8 cellular contexts compared by ENCODE assay signal in the genomic region with DNA sequence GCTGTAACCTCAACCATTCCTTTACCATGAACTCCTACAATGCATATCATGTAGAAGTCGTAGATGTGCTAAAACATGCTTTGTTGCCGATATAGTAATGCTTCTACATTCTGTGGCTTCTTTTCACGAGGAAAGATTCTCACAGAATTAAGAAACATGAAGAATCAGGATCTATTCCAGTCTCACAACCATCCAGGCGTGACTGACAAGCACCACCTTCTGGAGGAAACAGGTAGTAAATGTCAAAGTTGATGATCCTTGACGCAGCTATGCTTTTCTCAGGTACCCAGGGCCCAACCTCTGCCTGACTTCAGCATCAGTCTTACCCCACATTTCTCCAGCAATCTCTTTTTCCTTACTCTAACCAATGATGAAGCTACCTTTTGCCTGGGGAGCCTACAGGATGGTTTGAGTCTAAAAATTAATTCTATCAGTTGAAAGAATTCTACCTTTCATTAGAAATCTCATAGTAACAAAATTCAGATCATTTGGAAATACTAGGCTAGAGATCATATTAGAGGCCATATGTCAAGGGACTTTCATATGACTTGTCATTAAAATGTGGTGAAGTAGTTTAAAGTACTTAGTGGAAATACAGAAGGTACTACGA.
A peak's percentile ranks its signal among the peaks of the same experiment; 100 is the strongest.
DNase-seq lines count a peak whose midpoint lies in the region; ATAC-seq and TF ChIP-seq lines count a peak whose summit lies in the region.

No MANE protein-coding gene starts in this region.

- CTCF ChIA-PET in HEK293 (lab: Yijun Ruan, JAX) (interaction anchor here (0.6 to 1.8 kb wide), 5 partner anchors 10 to 1016 kb away, joined by 3 to 14 read pairs (median 3); no protein-coding TSS in a partner anchor), PC-9 (lab: Charles Lee) (interaction anchor here (0.5 to 0.6 kb wide), 2 partner anchors 551 to 792 kb away, joined by 3 to 4 read pairs; no protein-coding TSS in a partner anchor)
- CTCF ChIA-PET in activated CD8-positive, alpha-beta T cell treated with anti-CD3 and anti-CD28 coated beads for 36 hours (lab: Charles Lee): no interaction called here

- H3K4me1 ChIP-seq in HEK293 (ENCODE audit: control insufficient read depth, insufficient read depth, low read length) (no peaks in the 10 kb centered on the region), PC-9 (replicated peaks; ENCODE audit: insufficient read depth) (no peaks in the 10 kb centered on the region), heart right ventricle (peaks cover 0 to 17% (median 0%) of the 10 kb centered on the region in 9 donors), suprapubic skin (peaks cover 8% of the 10 kb centered on the region)

- no peaks in the 10 kb centered on the region for H3K9me3 Mint-ChIP-seq in activated CD8-positive, alpha-beta T cell treated with anti-CD3 and anti-CD28 coated beads for 36 hours

- no peak overlapping the region for H3K27ac ChIP-seq in HEK293 (ENCODE audit: extremely low read depth, low read depth, low read length)
- H3K27ac ChIP-seq in PC-9: no peak overlapping the region
- no peak overlapping the region for H3K27ac ChIP-seq in heart right ventricle
- H3K27ac ChIP-seq in suprapubic skin: no peak overlapping the region

- DNase-seq in GM06990 (ENCODE audit: extremely low read depth, insufficient read length): no peak
- DNase-seq in PC-9: peak; percentile 35 to 56
- DNase-seq in heart right ventricle: no peak
- no peak for DNase-seq in stimulated activated CD4-positive, alpha-beta T cell treated with anti-CD3 and anti-CD28 coated beads, Interleukin-4, amount 100 ng/mL, for 24 hours
- no peak for DNase-seq in activated CD8-positive, alpha-beta T cell treated with anti-CD3 and anti-CD28 coated beads for 36 hours
- no peak for DNase-seq in stimulated activated CD4-positive, alpha-beta T cell treated with anti-CD3 and anti-CD28 coated beads, Interleukin-1b, Interleukin-23, amount 100 ng/mL, for 48 hours
- no peak for DNase-seq in suprapubic skin (ENCODE audit: low spot score in 2 of 2)

- ATAC-seq in heart right ventricle: peak in 1 of 8 donors; percentile 57
- ATAC-seq in activated CD8-positive, alpha-beta T cell treated with anti-CD3 and anti-CD28 coated beads for 36 hours: no peak

- H3K9me3 ChIP-seq in HEK293 (ENCODE audit: control insufficient read depth, insufficient read depth, low read depth, low read length) (no peaks in the 10 kb centered on the region), PC-9 (ENCODE audit: insufficient read depth, low read depth) (no peaks in the 10 kb centered on the region), heart right ventricle (no peaks in the 10 kb centered on the region), suprapubic skin (no peaks in the 10 kb centered on the region)

- WGBS in heart right ventricle, 2 donors: 54 to 64% methylated on average over 6 of the region's 6 CpGs
- 54% methylated on average over 6 of the region's 6 CpGs for WGBS in suprapubic skin

- no peaks in the 10 kb centered on the region for H3K36me3 Mint-ChIP-seq in activated CD8-positive, alpha-beta T cell treated with anti-CD3 and anti-CD28 coated beads for 36 hours (ENCODE audit: low read depth)

- TF ChIP-seq EP300 in suprapubic skin (IDR thresholded peaks at IDR 0.05): no peak

- H3K27me3 ChIP-seq in GM06990 (replicated peaks; ENCODE audit: control insufficient read depth, insufficient read depth, low read length): no peaks in the 10 kb centered on the region; the same call in 1 of the 2 replicates
- no peaks in the 10 kb centered on the region for H3K27me3 ChIP-seq in PC-9 (ENCODE audit: insufficient read depth, low read depth)
- no peaks in the 10 kb centered on the region for H3K27me3 ChIP-seq in heart right ventricle
- H3K27me3 ChIP-seq in suprapubic skin: no peaks in the 10 kb centered on the region

- TF ChIP-seq POLR2A in suprapubic skin (IDR thresholded peaks at IDR 0.05): no peak

- no peaks in the 10 kb centered on the region for H3F3A ChIP-seq in PC-9 (ENCODE audit: insufficient read depth, low read depth)

- H3K9me2 ChIP-seq in PC-9 (ENCODE audit: insufficient read depth): no peaks in the 10 kb centered on the region

- H3K4me3 ChIP-seq in GM06990 (replicated peaks; ENCODE audit: low read depth, low read length) (no peak overlapping the region), HEK293 (ENCODE audit: low read depth, low read length) (no peak overlapping the region), PC-9 (no peak overlapping the region), heart right ventricle (no peak overlapping the region), suprapubic skin (no peak overlapping the region)

- no peaks in the 10 kb centered on the region for H4K20me1 ChIP-seq in PC-9 (ENCODE audit: insufficient read depth)

- no peak overlapping the region for H2AFZ ChIP-seq in PC-9

- H3K27ac Mint-ChIP-seq in activated CD8-positive, alpha-beta T cell treated with anti-CD3 and anti-CD28 coated beads for 36 hours: no peak overlapping the region

- BruUV-seq in PC-9 (replicated peaks; lab: Mats Ljungman, UMichigan): no TSS peak

- H3K27me3 Mint-ChIP-seq in activated CD8-positive, alpha-beta T cell treated with anti-CD3 and anti-CD28 coated beads for 36 hours: no peaks in the 10 kb centered on the region

- H3K4me2 ChIP-seq in PC-9: no peak overlapping the region

- H3K36me3 ChIP-seq in GM06990 (ENCODE audit: control insufficient read depth, insufficient read depth, low read length): no peaks in the 10 kb centered on the region
- no peaks in the 10 kb centered on the region for H3K36me3 ChIP-seq in HEK293 (ENCODE audit: control insufficient read depth in 2 of 2, insufficient read depth in 1 of 2, low read length in 2 of 2)
- no peaks in the 10 kb centered on the region for H3K36me3 ChIP-seq in PC-9 (ENCODE audit: low read depth)
- no peaks in the 10 kb centered on the region for H3K36me3 ChIP-seq in heart right ventricle
- H3K36me3 ChIP-seq in suprapubic skin: no peaks in the 10 kb centered on the region

- intact Hi-C loops in PC-9 (cut with micrococcal nuclease; ENCODE audit: unreplicated experiment) (loop anchor here (1.0 to 10.0 kb wide), 6 partner anchors 84 to 1013 kb away; partner anchors contain the start of gene RND3), heart right ventricle (cut with DNase I) (loop anchor here in 9 of 10 donors (2.0 to 10.0 kb wide), 8 partner anchors 182 to 1016 kb away; no protein-coding TSS in a partner anchor)
- intact Hi-C loops in activated CD8-positive, alpha-beta T cell treated with anti-CD3 and anti-CD28 coated beads for 36 hours (cut with micrococcal nuclease): no loop called here

- TF ChIP-seq CTCF in GM06990 (IDR thresholded peaks at IDR 0.05; ENCODE audit: insufficient read depth, low read length, poor library complexity, severe bottlenecking): peak; percentile 49
- peak; percentile 46; the same call in 1 of the 2 replicates for TF ChIP-seq CTCF in HEK293 (tag by site-specific recombination; IDR thresholded peaks at IDR 0.05)
- peak; percentile 66 for TF ChIP-seq CTCF in PC-9 (conservative IDR thresholded peaks at IDR 0.05)
- peak; percentile 24 to 63 (median 49) for TF ChIP-seq CTCF in heart right ventricle (IDR thresholded peaks at IDR 0.05)
- no peak for TF ChIP-seq CTCF in activated CD8-positive, alpha-beta T cell treated with anti-CD3 and anti-CD28 coated beads for 36 hours (IDR thresholded peaks at IDR 0.05)
- TF ChIP-seq CTCF in suprapubic skin (IDR thresholded peaks at IDR 0.05): peak in 1 of 2 donors; percentile 37

- H3K79me2 ChIP-seq in PC-9 (ENCODE audit: low read depth): no peaks in the 10 kb centered on the region

- no peaks in the 10 kb centered on the region for H3K4me1 Mint-ChIP-seq in activated CD8-positive, alpha-beta T cell treated with anti-CD3 and anti-CD28 coated beads for 36 hours (ENCODE audit: low read depth)

- H3K4me3 Mint-ChIP-seq in activated CD8-positive, alpha-beta T cell treated with anti-CD3 and anti-CD28 coated beads for 36 hours: no peak overlapping the region

- POLR2A ChIA-PET in HEK293 (lab: Yijun Ruan, JAX): no interaction called here
- POLR2A ChIA-PET in PC-9 (lab: Charles Lee; ENCODE audit: unreplicated experiment): no interaction called here
- POLR2A ChIA-PET in activated CD8-positive, alpha-beta T cell treated with anti-CD3 and anti-CD28 coated beads for 36 hours (lab: Charles Lee): no interaction called here

TF ChIP-seq in HEK293, 187 proteins besides CTCF, POLR2A, EP300 and RAD21:
- TF ChIP-seq, protein P1, sequence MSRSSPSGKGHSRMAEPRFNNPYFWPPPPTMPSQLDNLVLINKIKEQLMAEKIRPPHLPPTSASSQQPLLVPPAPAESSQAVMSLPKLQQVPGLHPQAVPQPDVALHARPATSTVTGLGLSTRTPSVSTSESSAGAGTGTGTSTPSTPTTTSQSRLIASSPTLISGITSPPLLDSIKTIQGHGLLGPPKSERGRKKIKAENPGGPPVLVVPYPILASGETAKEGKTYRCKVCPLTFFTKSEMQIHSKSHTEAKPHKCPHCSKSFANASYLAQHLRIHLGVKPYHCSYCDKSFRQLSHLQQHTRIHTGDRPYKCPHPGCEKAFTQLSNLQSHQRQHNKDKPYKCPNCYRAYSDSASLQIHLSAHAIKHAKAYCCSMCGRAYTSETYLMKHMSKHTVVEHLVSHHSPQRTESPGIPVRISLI (tag by site-specific recombination; IDR thresholded peaks at IDR 0.05): no peak
- peak; percentile 71 for TF ChIP-seq ZNF654 (tag by site-specific recombination; IDR thresholded peaks at IDR 0.05; ENCODE audit: low read depth)

Comparison
In these comparisons a context has a peak if more than half of its experiments do, and no peak if none do; other contexts are left out.
1. DNase-seq: peak in PC-9 (2 of 2); none in GM06990 (single experiment), heart right ventricle (0 of 2), stimulated activated CD4-positive, alpha-beta T cell treated with anti-CD3 and anti-CD28 coated beads, Interleukin-4, amount 100 ng/mL, for 24 hours (single experiment), activated CD8-positive, alpha-beta T cell treated with anti-CD3 and anti-CD28 coated beads for 36 hours (single experiment), stimulated activated CD4-positive, alpha-beta T cell treated with anti-CD3 and anti-CD28 coated beads, Interleukin-1b, Interleukin-23, amount 100 ng/mL, for 48 hours (single experiment) and suprapubic skin (0 of 2).